Comparison of ENCODE assay signal across 27 cellular contexts in genomic region chr12:115960-116915, GRCh38. TPM values are rescaled to one million over a fixed set of nuclear protein-coding genes. Genes with fewer than 3 reads are reported as not detected.
"Had no signal": no experiment of that assay in that cellular context is flagged by ENCODE, and none has a peak within 500 bp of the region (broad histone marks: within the 10 kb centered on the region; RNA-seq: fewer than 3 reads in every experiment).

No MANE protein-coding gene starts in this region.

- H3K9me3 Mint-ChIP-seq: dendritic cell treated with granulocyte-macrophage colony-stimulating factor and Interleukin-4, amounts not matched to agents 40 ng/mL and 50 ng/mL, for 4 days; naive thymus-derived CD8-positive, alpha-beta T cell; nephron progenitor cell; stimulated activated memory B cell treated with anti-CD40 and anti-IgM and Interleukin-4, amounts not matched to agents 10 μg/mL and 1 μg/mL and 100 μg/mL, for 72 hours had no signal

- H3K36me3 Mint-ChIP-seq: naive thymus-derived CD8-positive, alpha-beta T cell; stimulated activated memory B cell treated with anti-CD40 and anti-IgM and Interleukin-4, amounts not matched to agents 10 μg/mL and 1 μg/mL and 100 μg/mL, for 72 hours had no signal

- H3K4me1 Mint-ChIP-seq: stimulated activated memory B cell treated with anti-CD40 and anti-IgM and Interleukin-4, amounts not matched to agents 10 μg/mL and 1 μg/mL and 100 μg/mL, for 72 hours had no signal

- H3K27ac ChIP-seq: colonic mucosa, esophagus muscularis mucosa, foreskin keratinocyte, gastroesophageal sphincter, heart left ventricle, hepatocyte, pancreas, thoracic aorta, tibial nerve, upper lobe of left lung had no signal

- H3K36me3 ChIP-seq: colonic mucosa, esophagus muscularis mucosa, gastroesophageal sphincter, heart left ventricle, pancreas, thoracic aorta, tibial nerve, upper lobe of left lung had no signal

- H3K9me3 ChIP-seq: colonic mucosa, esophagus muscularis mucosa, gastroesophageal sphincter, heart left ventricle, pancreas, thoracic aorta, tibial nerve, upper lobe of left lung had no signal

- H3K4me3 Mint-ChIP-seq: dendritic cell treated with granulocyte-macrophage colony-stimulating factor and Interleukin-4, amounts not matched to agents 40 ng/mL and 50 ng/mL, for 4 days; naive thymus-derived CD8-positive, alpha-beta T cell; nephron progenitor cell; stimulated activated memory B cell treated with anti-CD40 and anti-IgM and Interleukin-4, amounts not matched to agents 10 μg/mL and 1 μg/mL and 100 μg/mL, for 72 hours had no signal

- H3K27ac Mint-ChIP-seq: dendritic cell treated with granulocyte-macrophage colony-stimulating factor and Interleukin-4, amounts not matched to agents 40 ng/mL and 50 ng/mL, for 4 days; naive thymus-derived CD8-positive, alpha-beta T cell; progenitor cell of endocrine pancreas; stimulated activated memory B cell treated with anti-CD40 and anti-IgM and Interleukin-4, amounts not matched to agents 10 μg/mL and 1 μg/mL and 100 μg/mL, for 72 hours had no signal

- DNase-seq: colonic mucosa; effector CD8-positive, alpha-beta T cell; foreskin keratinocyte; kidney; mammary epithelial cell; nephron progenitor cell; occipital lobe; pancreas; stimulated activated CD4-positive, alpha-beta T cell treated with anti-CD3 and anti-CD28 coated beads, Interleukin-2, amount 100 ng/mL, for 24 hours; stimulated activated CD4-positive, alpha-beta T cell treated with anti-CD3 and anti-CD28 coated beads, Interleukin-4, amount 100 ng/mL, for 4 hours; stimulated activated naive CD8-positive, alpha-beta T cell treated with anti-CD3 and anti-CD28 coated beads, Interleukin-15, Interleukin-2, amounts not matched to agents 100 U/mL and 50 U/mL, for 24 hours; upper lobe of left lung had no signal

- H3K79me2 ChIP-seq: hepatocyte had no signal

- H3K4me2 ChIP-seq: hepatocyte, smooth muscle cell had no signal

- H3K27me3 ChIP-seq: colonic mucosa, pancreas, tibial nerve, upper lobe of left lung had no signal

- H3K4me3 ChIP-seq: colonic mucosa, esophagus muscularis mucosa, gastroesophageal sphincter, heart left ventricle, hepatocyte, pancreas, smooth muscle cell, thoracic aorta, tibial nerve, upper lobe of left lung had no signal

- H2AFZ ChIP-seq: hepatocyte had no signal

- H3K4me1 ChIP-seq: colonic mucosa, esophagus muscularis mucosa, foreskin keratinocyte, gastroesophageal sphincter, pancreas, tibial nerve, upper lobe of left lung had no signal

- ATAC-seq: foreskin keratinocyte; gastroesophageal sphincter; heart left ventricle; left lobe of liver; naive thymus-derived CD8-positive, alpha-beta T cell; pancreas; sciatic nerve; stimulated activated memory B cell treated with anti-CD40 and anti-IgM and Interleukin-4, amounts not matched to agents 10 μg/mL and 1 μg/mL and 100 μg/mL, for 72 hours; stimulated activated naive CD8-positive, alpha-beta T cell treated with anti-CD3 and anti-CD28 coated beads, Interleukin-15, Interleukin-2, amounts not matched to agents 100 U/mL and 50 U/mL, for 24 hours had no signal

RNA-seq across cellular contexts. Expression of gene IQSEC3, which starts 49.7 kb away (rescaled TPM):
- total RNA-seq: endothelial cell of umbilical vein, foreskin keratinocyte, mammary epithelial cell, myocyte had no signal
- polyA plus RNA-seq: endothelial cell of umbilical vein, foreskin keratinocyte, mammary epithelial cell had no signal
